Comparison of ENCODE assay signal across 20 cellular contexts in the genomic region with DNA sequence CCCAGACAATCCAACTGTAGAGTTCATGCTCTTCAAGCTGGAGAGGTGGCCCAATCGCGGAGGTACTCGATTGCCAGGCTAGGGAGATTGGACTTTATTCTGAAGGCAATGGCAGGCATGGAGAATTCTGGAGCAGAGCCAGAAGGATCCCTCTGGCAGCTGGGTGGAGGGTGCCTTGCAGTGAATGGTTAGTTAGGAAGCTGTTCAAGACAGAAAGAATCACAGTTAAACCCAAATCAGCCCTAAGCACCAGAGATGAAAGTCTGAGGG.
"Had no signal": no experiment of that assay in that cellular context is flagged by ENCODE, and none has a peak within 500 bp of the region (broad histone marks: within the 10 kb centered on the region; RNA-seq: fewer than 3 reads in every experiment).

No MANE protein-coding gene starts in this region.

- DNase-seq: activated CD4-positive, alpha-beta T cell treated with anti-CD3 and anti-CD28 coated beads for 36 hours; activated CD4-positive, alpha-beta T cell treated with anti-CD3 and anti-CD28 coated beads, Interleukin-2, amount 50 U/mL, for 4 hours; activated CD4-positive, CD25-positive, alpha-beta regulatory T cell; activated effector memory CD4-positive, alpha-beta T cell treated with Interleukin-2 at 50 U/mL for 16 hours; activated naive CD4-positive, alpha-beta T cell treated with Interleukin-2 at 50 U/mL for 16 hours; activated T-cell treated with anti-CD3 and anti-CD28 coated beads for 4 hours; anterior cingulate cortex; colonic mucosa; effector memory CD8-positive, alpha-beta T cell; heart left ventricle; hypothalamus; lower lobe of right lung; mesendoderm; mucosa of descending colon; retina; stimulated activated CD4-positive, alpha-beta T cell treated with anti-CD3 and anti-CD28 coated beads, Interleukin-15, amount 100 ng/mL, for 24 hours; stimulated activated CD4-positive, alpha-beta T cell treated with anti-CD3 and anti-CD28 coated beads, Interleukin-2, amount 100 ng/mL, for 24 hours; stimulated activated naive B cell treated with anti-CD40 and anti-IgM and Interleukin-4, amounts not matched to agents 10 μg/mL and 1 μg/mL and 100 μg/mL, for 72 hours; stomach; T-helper 1 cell had no signal
